Comparison of ENCODE assay signal across 8 cellular contexts in the genomic region with DNA sequence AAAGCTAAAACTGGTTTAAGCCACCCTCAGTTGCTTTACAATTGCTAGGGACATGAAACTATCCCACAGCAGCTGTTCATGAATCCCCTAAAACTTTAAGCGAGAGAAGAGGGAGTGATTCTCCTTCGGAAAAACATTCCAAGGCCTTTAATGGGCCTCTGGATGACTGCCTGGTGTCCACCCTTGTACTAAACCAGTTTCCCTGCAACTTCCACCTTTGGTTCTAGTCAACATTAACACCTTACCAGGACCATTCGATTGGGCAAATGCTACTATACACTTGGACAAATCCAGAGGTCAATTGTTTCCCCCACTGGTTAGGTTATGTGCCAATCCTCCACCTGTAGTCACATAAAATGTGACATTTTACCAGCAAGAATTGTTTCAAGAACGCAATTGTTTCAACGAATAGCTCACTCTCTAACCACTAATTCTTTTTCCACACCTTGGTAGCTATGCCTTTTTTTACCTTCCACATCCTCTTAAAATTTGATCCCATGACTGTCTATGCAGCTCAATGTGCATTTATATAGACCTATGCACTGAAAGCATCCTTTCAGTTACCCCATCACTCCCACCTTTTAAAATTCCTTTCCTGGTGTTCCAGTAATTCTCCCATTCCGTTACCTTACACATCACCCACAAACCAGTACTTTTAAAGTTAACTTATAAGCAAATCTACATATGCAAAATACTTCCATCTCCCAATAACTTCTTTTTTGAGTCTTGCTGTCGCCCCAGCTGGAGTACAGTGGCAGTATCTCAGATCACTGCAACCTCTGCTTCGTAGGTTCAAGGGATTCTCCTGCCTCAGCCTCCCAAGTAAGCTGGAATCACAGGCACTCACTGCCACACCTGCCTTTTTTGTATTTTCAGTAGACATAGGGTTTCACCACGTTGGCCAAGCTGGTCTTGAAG. TPM values are rescaled to one million over a fixed set of nuclear protein-coding genes. Genes with fewer than 3 reads are reported as not detected.
DNase-seq lines count a peak whose midpoint lies in the region; ATAC-seq, FAIRE-seq and TF ChIP-seq lines count a peak whose summit lies in the region.

No MANE protein-coding gene starts in this region.

- H3K9ac ChIP-seq in skeletal muscle tissue (ENCODE audit: low read depth in 1 of 3, low read length in 3 of 3), result peak overlapping the region; percentile 61 to 74 (median 66)

- H3K4me1 ChIP-seq in skeletal muscle tissue (ENCODE audit: control insufficient read depth in 3 of 3, insufficient read depth in 3 of 3, low read length in 3 of 3), result peaks cover 22 to 33% (median 32%) of the 10 kb centered on the region in 3 donors

- no peaks in the 10 kb centered on the region for H3K27me3 ChIP-seq in skeletal muscle tissue (ENCODE audit: control insufficient read depth in 3 of 3, insufficient read depth in 3 of 3, low read length in 3 of 3)

- CTCF ChIA-PET in WTC11 (lab: Charles Lee), result interaction anchor here (1.1 to 1.8 kb wide), 3 partner anchors 23 to 30 kb away, joined by 3 to 9 read pairs (median 6); no protein-coding TSS in a partner anchor

- H3K27ac ChIP-seq in skeletal muscle tissue (ENCODE audit: low read depth, low read length), result peak overlapping the region; percentile 10

- POLR2A ChIA-PET in WTC11 (lab: Charles Lee), result interaction anchor here (0.6 to 1.1 kb wide), 2 partner anchors 18 to 29 kb away, joined by 4 to 5 read pairs; no protein-coding TSS in a partner anchor

- peak overlapping the region; percentile 13 for H3K4me3 Mint-ChIP-seq in WTC11

- H3K9me3 Mint-ChIP-seq in WTC11, result peaks cover 1% of the 10 kb centered on the region; the same call in 1 of the 2 replicates

- H3K36me3 Mint-ChIP-seq in WTC11, result peaks cover 38% of the 10 kb centered on the region

- TF ChIP-seq POLR2A in GM12891 (IDR thresholded peaks at IDR 0.05; ENCODE audit: low read depth, low read length), result peak; percentile 91

- peaks cover 23% of the 10 kb centered on the region in 3 donors for H3K36me3 ChIP-seq in skeletal muscle tissue (ENCODE audit: control insufficient read depth in 3 of 3, insufficient read depth in 3 of 3, low read length in 3 of 3)

- H3K9me3 ChIP-seq in skeletal muscle tissue (ENCODE audit: control insufficient read depth in 3 of 3, low read length in 3 of 3), result no peaks in the 10 kb centered on the region

- H3K4me3 ChIP-seq in fibroblast of villous mesenchyme (ENCODE audit: low read depth, low read length), result peak overlapping the region; percentile 40
- H3K4me3 ChIP-seq in skeletal muscle tissue (ENCODE audit: low read length in 3 of 3), result peak overlapping the region; percentile 59 to 71 (median 65)

- no peak for TF ChIP-seq CTCF in WTC11 (IDR thresholded peaks at IDR 0.05)
- no peak for TF ChIP-seq CTCF in fibroblast of villous mesenchyme (IDR thresholded peaks at IDR 0.05; ENCODE audit: insufficient read depth, low read depth, low read length)

- ATAC-seq in WTC11 (no peak), HG03442 (IDR thresholded peaks at IDR 0.05; ENCODE audit: unreplicated experiment) (no peak), HG02642 (IDR thresholded peaks at IDR 0.05; ENCODE audit: poor library complexity, unreplicated experiment) (no peak)

- no peak for FAIRE-seq in GM12891 (lab: Jason Lieb, UNC)

- H3K27me3 Mint-ChIP-seq in WTC11 (ENCODE audit: low read depth), result no peaks in the 10 kb centered on the region

- H3K27ac Mint-ChIP-seq in WTC11, result peak overlapping the region; percentile 50

- H3K4me1 Mint-ChIP-seq in WTC11, result peaks cover 50% of the 10 kb centered on the region

- DNase-seq in GM12891 (ENCODE audit: insufficient read length, low spot score) (no peak), WTC11 (ENCODE audit: low spot score) (no peak), fibroblast of villous mesenchyme (ENCODE audit: low read depth) (no peak), DMS53 (lab: John Stamatoyannopoulos, UW) (no peak)
- DNase-seq in NK-92 treated with Interleukin-12 subunit alpha and Interleukin-12 subunit beta, amount 100 ng/mL, for 24 hours (lab: John Stamatoyannopoulos, UW), result no peak

TF ChIP-seq in GM12891, 5 proteins besides CTCF, POLR2A, EP300 and RAD21:
- TF ChIP-seq PAX5 (IDR thresholded peaks at IDR 0.05; ENCODE audit: insufficient read depth, low read length, severe bottlenecking) (no peak), SPI1 (IDR thresholded peaks at IDR 0.05; ENCODE audit: low read depth, low read length) (no peak), TAF1 (IDR thresholded peaks at IDR 0.05; ENCODE audit: low read depth, low read length) (0 out of 2 replicates have a peak, but pooled peaks have one; percentile 8), POLR2AphosphoS5 (IDR thresholded peaks at IDR 0.05; ENCODE audit: low read depth, low read length) (peak; percentile 98), POU2F2 (IDR thresholded peaks at IDR 0.05; ENCODE audit: low read depth, low read length) (peak; percentile 54)

TF ChIP-seq in WTC11, 78 proteins besides CTCF, POLR2A, EP300 and RAD21 (continues in another document):
- peak; percentile 18; the same call in 1 of the 2 replicates for TF ChIP-seq GABPB1 (CRISPR knock-in tag; IDR thresholded peaks at IDR 0.05)
- TF ChIP-seq, protein P1, sequence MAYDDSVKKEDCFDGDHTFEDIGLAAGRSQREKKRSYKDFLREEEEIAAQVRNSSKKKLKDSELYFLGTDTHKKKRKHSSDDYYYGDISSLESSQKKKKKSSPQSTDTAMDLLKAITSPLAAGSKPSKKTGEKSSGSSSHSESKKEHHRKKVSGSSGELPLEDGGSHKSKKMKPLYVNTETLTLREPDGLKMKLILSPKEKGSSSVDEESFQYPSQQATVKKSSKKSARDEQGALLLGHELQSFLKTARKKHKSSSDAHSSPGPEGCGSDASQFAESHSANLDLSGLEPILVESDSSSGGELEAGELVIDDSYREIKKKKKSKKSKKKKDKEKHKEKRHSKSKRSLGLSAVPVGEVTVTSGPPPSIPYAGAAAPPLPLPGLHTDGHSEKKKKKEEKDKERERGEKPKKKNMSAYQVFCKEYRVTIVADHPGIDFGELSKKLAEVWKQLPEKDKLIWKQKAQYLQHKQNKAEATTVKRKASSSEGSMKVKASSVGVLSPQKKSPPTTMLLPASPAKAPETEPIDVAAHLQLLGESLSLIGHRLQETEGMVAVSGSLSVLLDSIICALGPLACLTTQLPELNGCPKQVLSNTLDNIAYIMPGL (CRISPR knock-in tag; IDR thresholded peaks at IDR 0.05), result no peak
- 0 out of 2 replicates have a peak, but pooled peaks have one; percentile 27 for TF ChIP-seq TEAD4 (CRISPR knock-in tag; IDR thresholded peaks at IDR 0.05)
- TF ChIP-seq EMX1 (CRISPR knock-in tag; IDR thresholded peaks at IDR 0.05), result peak; percentile 98
- peak; percentile 94 for TF ChIP-seq PRRX2 (CRISPR knock-in tag; IDR thresholded peaks at IDR 0.05)
- TF ChIP-seq, protein P2, sequence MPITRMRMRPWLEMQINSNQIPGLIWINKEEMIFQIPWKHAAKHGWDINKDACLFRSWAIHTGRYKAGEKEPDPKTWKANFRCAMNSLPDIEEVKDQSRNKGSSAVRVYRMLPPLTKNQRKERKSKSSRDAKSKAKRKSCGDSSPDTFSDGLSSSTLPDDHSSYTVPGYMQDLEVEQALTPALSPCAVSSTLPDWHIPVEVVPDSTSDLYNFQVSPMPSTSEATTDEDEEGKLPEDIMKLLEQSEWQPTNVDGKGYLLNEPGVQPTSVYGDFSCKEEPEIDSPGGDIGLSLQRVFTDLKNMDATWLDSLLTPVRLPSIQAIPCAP (CRISPR knock-in tag; IDR thresholded peaks at IDR 0.05), result no peak
- no peak for TF ChIP-seq ZNF232 (CRISPR knock-in tag; IDR thresholded peaks at IDR 0.05)
- TF ChIP-seq, protein P3, sequence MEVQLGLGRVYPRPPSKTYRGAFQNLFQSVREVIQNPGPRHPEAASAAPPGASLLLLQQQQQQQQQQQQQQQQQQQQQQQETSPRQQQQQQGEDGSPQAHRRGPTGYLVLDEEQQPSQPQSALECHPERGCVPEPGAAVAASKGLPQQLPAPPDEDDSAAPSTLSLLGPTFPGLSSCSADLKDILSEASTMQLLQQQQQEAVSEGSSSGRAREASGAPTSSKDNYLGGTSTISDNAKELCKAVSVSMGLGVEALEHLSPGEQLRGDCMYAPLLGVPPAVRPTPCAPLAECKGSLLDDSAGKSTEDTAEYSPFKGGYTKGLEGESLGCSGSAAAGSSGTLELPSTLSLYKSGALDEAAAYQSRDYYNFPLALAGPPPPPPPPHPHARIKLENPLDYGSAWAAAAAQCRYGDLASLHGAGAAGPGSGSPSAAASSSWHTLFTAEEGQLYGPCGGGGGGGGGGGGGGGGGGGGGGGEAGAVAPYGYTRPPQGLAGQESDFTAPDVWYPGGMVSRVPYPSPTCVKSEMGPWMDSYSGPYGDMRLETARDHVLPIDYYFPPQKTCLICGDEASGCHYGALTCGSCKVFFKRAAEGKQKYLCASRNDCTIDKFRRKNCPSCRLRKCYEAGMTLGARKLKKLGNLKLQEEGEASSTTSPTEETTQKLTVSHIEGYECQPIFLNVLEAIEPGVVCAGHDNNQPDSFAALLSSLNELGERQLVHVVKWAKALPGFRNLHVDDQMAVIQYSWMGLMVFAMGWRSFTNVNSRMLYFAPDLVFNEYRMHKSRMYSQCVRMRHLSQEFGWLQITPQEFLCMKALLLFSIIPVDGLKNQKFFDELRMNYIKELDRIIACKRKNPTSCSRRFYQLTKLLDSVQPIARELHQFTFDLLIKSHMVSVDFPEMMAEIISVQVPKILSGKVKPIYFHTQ (CRISPR knock-in tag; IDR thresholded peaks at IDR 0.05), result peak; percentile 94
- TF ChIP-seq ZNF671 (CRISPR knock-in tag; IDR thresholded peaks at IDR 0.05), result peak; percentile 93
- peak; percentile 94 for TF ChIP-seq NFATC4 (CRISPR knock-in tag; IDR thresholded peaks at IDR 0.05)
- TF ChIP-seq, protein P4, sequence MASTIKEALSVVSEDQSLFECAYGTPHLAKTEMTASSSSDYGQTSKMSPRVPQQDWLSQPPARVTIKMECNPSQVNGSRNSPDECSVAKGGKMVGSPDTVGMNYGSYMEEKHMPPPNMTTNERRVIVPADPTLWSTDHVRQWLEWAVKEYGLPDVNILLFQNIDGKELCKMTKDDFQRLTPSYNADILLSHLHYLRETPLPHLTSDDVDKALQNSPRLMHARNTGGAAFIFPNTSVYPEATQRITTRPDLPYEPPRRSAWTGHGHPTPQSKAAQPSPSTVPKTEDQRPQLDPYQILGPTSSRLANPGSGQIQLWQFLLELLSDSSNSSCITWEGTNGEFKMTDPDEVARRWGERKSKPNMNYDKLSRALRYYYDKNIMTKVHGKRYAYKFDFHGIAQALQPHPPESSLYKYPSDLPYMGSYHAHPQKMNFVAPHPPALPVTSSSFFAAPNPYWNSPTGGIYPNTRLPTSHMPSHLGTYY (CRISPR knock-in tag; IDR thresholded peaks at IDR 0.05), result peak; percentile 96

RNA-seq across cellular contexts. Expression of a gene that starts 3.6 kb away (rescaled TPM):
- polyA plus RNA-seq in GM12891 (2012; ENCODE audit: low read depth, missing spikeins), result 1,009 TPM
- total RNA-seq in WTC11 (2021) (530 to 561 TPM (median 544 TPM) in 3 replicates), fibroblast of villous mesenchyme (1,520 and 1,741 TPM in 2 replicates), skeletal muscle tissue (1,198 TPM)

RNA-seq across cellular contexts. Expression of a gene that starts 47.2 kb away (rescaled TPM):
- polyA plus RNA-seq in GM12891 (2012; ENCODE audit: low read depth, missing spikeins), result 93.0 TPM
- 68.3 to 71.0 TPM (median 70.8 TPM) in 3 replicates for total RNA-seq in WTC11 (2021)
- total RNA-seq in fibroblast of villous mesenchyme, result 22.5 and 28.5 TPM in 2 replicates
- total RNA-seq in skeletal muscle tissue, result 5.2 TPM
